In the genomic region with DNA sequence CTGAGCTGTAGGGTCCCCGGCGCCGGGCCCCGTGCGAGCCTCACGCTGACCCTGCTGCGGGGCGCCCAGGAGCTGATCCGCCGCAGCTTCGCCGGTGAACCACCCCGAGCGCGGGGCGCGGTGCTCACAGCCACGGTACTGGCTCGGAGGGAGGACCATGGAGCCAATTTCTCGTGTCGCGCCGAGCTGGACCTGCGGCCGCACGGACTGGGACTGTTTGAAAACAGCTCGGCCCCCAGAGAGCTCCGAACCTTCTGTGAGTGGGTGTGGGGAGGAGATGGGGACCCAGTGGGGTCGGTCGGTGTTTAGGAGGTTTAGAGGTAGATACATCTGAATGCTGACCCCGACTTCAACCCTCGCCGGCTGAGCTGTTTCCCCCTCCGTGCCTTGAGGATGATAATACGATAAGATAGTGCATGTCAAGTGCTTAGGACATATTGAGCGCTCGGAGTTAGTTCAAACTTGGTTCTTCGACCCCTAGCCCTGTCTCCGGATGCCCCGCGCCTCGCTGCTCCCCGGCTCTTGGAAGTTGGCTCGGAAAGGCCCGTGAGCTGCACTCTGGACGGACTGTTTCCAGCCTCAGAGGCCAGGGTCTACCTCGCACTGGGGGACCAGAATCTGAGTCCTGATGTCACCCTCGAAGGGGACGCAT, we compare ENCODE assay signal across 9 cellular contexts. TPM values are rescaled to one million over a fixed set of nuclear protein-coding genes. Genes with fewer than 3 reads are reported as not detected.
A peak's percentile ranks its signal among the peaks of the same experiment; 100 is the strongest.
DNase-seq lines count a peak whose midpoint lies in the region; ATAC-seq, FAIRE-seq and TF ChIP-seq lines count a peak whose summit lies in the region.
"Had no signal": no experiment of that assay in that cellular context is flagged by ENCODE, and none has a peak within 500 bp of the region (broad histone marks: within the 10 kb centered on the region; RNA-seq: fewer than 3 reads in every experiment).

No MANE protein-coding gene starts in this region.

- H3K4me3 Mint-ChIP-seq in naive thymus-derived CD4-positive, alpha-beta T cell: peak overlapping the region; percentile 70 to 87 (median 81)

- intact Hi-C loops in naive thymus-derived CD4-positive, alpha-beta T cell (cut with micrococcal nuclease): loop anchor here in 1 of 2 donors (5.0 kb wide), 1 partner anchor 221 kb away; no protein-coding TSS in a partner anchor

- POLR2A ChIA-PET in naive thymus-derived CD4-positive, alpha-beta T cell (lab: Charles Lee): interaction anchor here (0.6 to 5.3 kb wide), 2 partner anchors 12 to 21 kb away, joined by 6 to 28 read pairs; partner anchors contain the start of gene ICAM1

- H3K9me3 ChIP-seq in HUES64 (ENCODE audit: insufficient read depth, low read depth, low read length): no peaks in the 10 kb centered on the region
- H3K9me3 ChIP-seq in naive thymus-derived CD4-positive, alpha-beta T cell (ENCODE audit: control insufficient read depth in 2 of 3, low read length in 3 of 3): no peaks in the 10 kb centered on the region

- no peak for TF ChIP-seq CTCF in AG09309 (IDR thresholded peaks at IDR 0.05; ENCODE audit: control insufficient read depth, insufficient read depth, low read depth, low read length, missing control alignments)
- TF ChIP-seq CTCF in bronchial epithelial cell (IDR thresholded peaks at IDR 0.05; ENCODE audit: insufficient read depth, low read length, severe bottlenecking): no peak

- no peak overlapping the region for H3K9ac ChIP-seq in HUES64 (ENCODE audit: low read depth, low read length)

- peaks cover 43 to 79% (median 52%) of the 10 kb centered on the region in 5 donors for H3K27me3 Mint-ChIP-seq in naive thymus-derived CD4-positive, alpha-beta T cell

- H3K27ac ChIP-seq in HUES64 (ENCODE audit: low read depth, low read length): no peak overlapping the region
- no peak overlapping the region for H3K27ac ChIP-seq in naive thymus-derived CD4-positive, alpha-beta T cell (ENCODE audit: low read depth, low read length)

- H3K36me3 ChIP-seq in HUES64 (ENCODE audit: insufficient read depth, low read length) (no peaks in the 10 kb centered on the region), bronchial epithelial cell (ENCODE audit: control insufficient read depth, insufficient read depth, low read length) (peaks cover 14% of the 10 kb centered on the region)
- no peaks in the 10 kb centered on the region for H3K36me3 ChIP-seq in naive thymus-derived CD4-positive, alpha-beta T cell (ENCODE audit: control insufficient read depth in 2 of 3, insufficient read depth in 3 of 3, low read length in 3 of 3)

- FAIRE-seq in bronchial epithelial cell (lab: Jason Lieb, UNC): no peak

- 6% methylated on average over 49 of the region's 49 CpGs for WGBS in HUES64

- H3K27me3 ChIP-seq in HUES64 (ENCODE audit: insufficient read depth, low read length) (peaks cover 100% of the 10 kb centered on the region), bronchial epithelial cell (ENCODE audit: control insufficient read depth, insufficient read depth, low read length) (no peaks in the 10 kb centered on the region)
- H3K27me3 ChIP-seq in naive thymus-derived CD4-positive, alpha-beta T cell (ENCODE audit: control insufficient read depth in 2 of 2, insufficient read depth in 2 of 2, low read length in 2 of 2): peaks cover 8 to 58% of the 10 kb centered on the region in 2 donors

- CTCF ChIA-PET in naive thymus-derived CD4-positive, alpha-beta T cell (lab: Charles Lee): interaction anchor here (1.5 kb wide), 2 partner anchors 22 to 97 kb away, joined by 5 read pairs; no protein-coding TSS in a partner anchor

- ATAC-seq in naive thymus-derived CD4-positive, alpha-beta T cell: no peak
- ATAC-seq in GM21825 (IDR thresholded peaks at IDR 0.05; ENCODE audit: unreplicated experiment) (no peak), HG02870 (IDR thresholded peaks at IDR 0.05; ENCODE audit: unreplicated experiment) (no peak)

- no peak for DNase-seq in AG09309 (ENCODE audit: low read depth)
- no peak for DNase-seq in bronchial epithelial cell (ENCODE audit: low read depth)
- peak in 2 of 9 donors; percentile 23 to 29 for DNase-seq in naive thymus-derived CD4-positive, alpha-beta T cell
- no peak for DNase-seq in stimulated activated CD4-positive, alpha-beta T cell treated with anti-CD3 and anti-CD28 coated beads, Interleukin-4, amount 100 ng/mL, for 1 hour
- DNase-seq in NCI-H1930 (lab: John Stamatoyannopoulos, UW): no peak
- DNase-seq: midbrain had no signal

- H3K27ac Mint-ChIP-seq in naive thymus-derived CD4-positive, alpha-beta T cell: peak overlapping the region in 3 of 9 donors; percentile 34 to 80 (median 48)

- peaks cover 0 to 12% (median 0%) of the 10 kb centered on the region in 5 donors for H3K36me3 Mint-ChIP-seq in naive thymus-derived CD4-positive, alpha-beta T cell

- H3K9me3 Mint-ChIP-seq in naive thymus-derived CD4-positive, alpha-beta T cell: peaks cover 0 to 4% (median 0%) of the 10 kb centered on the region in 11 donors

- H3K4me1 ChIP-seq in HUES64 (ENCODE audit: insufficient read depth, low read length): no peaks in the 10 kb centered on the region; the same call in 1 of the 2 replicates
- peaks cover 62 to 73% of the 10 kb centered on the region in 2 donors for H3K4me1 ChIP-seq in naive thymus-derived CD4-positive, alpha-beta T cell (ENCODE audit: control insufficient read depth in 2 of 2, insufficient read depth in 2 of 2, low read length in 2 of 2)

- H3K4me3 ChIP-seq in AG09309 (ENCODE audit: control insufficient read depth, low read depth, low read length) (peak overlapping the region; percentile 59), HUES64 (ENCODE audit: low read length) (peak overlapping the region; percentile 54), bronchial epithelial cell (ENCODE audit: low read depth, low read length) (peak overlapping the region; percentile 67)
- peak overlapping the region; percentile 54 for H3K4me3 ChIP-seq in naive thymus-derived CD4-positive, alpha-beta T cell (ENCODE audit: low read length)

- H3K4me1 Mint-ChIP-seq in naive thymus-derived CD4-positive, alpha-beta T cell: peaks cover 44 to 75% (median 66%) of the 10 kb centered on the region in 7 donors

RNA-seq across cellular contexts. Expression of gene ICAM5, which starts 1.9 kb away (rescaled TPM):
- 0.45 TPM for polyA plus RNA-seq in HUES64 (2013, experiment 1 of 2)
- polyA plus RNA-seq in HUES64 (2013, experiment 2 of 2): 0.44 TPM
- 3.7 and 3.9 TPM in 2 replicates for total RNA-seq in bronchial epithelial cell
- total RNA-seq in naive thymus-derived CD4-positive, alpha-beta T cell: 1 to 10 TPM in 1 of 5 experiments, under 1 TPM in 2, not detected in 2; 0.46 to 2.4 (median 0.48) TPM
- polyA plus RNA-seq in naive thymus-derived CD4-positive, alpha-beta T cell: not detected

RNA-seq across cellular contexts. Expression of gene ICAM4, which starts 4.9 kb away (rescaled TPM):
- polyA plus RNA-seq in HUES64 (2013, experiment 1 of 2): 0.75 TPM
- 0.44 TPM for polyA plus RNA-seq in HUES64 (2013, experiment 2 of 2)
- 4.0 and 10.8 TPM in 2 replicates for total RNA-seq in bronchial epithelial cell
- total RNA-seq in naive thymus-derived CD4-positive, alpha-beta T cell: 1 to 10 TPM in 3 of 5 experiments, under 1 TPM in 2; 0.40 to 3.7 (median 1.2) TPM
- under 1 TPM; 0.52 to 0.55 TPM for polyA plus RNA-seq in naive thymus-derived CD4-positive, alpha-beta T cell

RNA-seq across cellular contexts. Expression of gene ZGLP1, which starts 17.9 kb away (rescaled TPM):
- polyA plus RNA-seq in HUES64 (2013, experiment 1 of 2): 2.5 TPM
- polyA plus RNA-seq in HUES64 (2013, experiment 2 of 2): 2.0 TPM
- 0.26 and 0.53 TPM in 2 replicates for total RNA-seq in bronchial epithelial cell
- 10 to 100 TPM in 1 of 5 experiments, 1 to 10 TPM in 4; 1.2 to 11.4 (median 6.2) TPM for total RNA-seq in naive thymus-derived CD4-positive, alpha-beta T cell
- under 1 TPM in 1 of 2 donors, not detected in 1; 0.22 TPM for polyA plus RNA-seq in naive thymus-derived CD4-positive, alpha-beta T cell

RNA-seq across cellular contexts. Expression of gene ICAM1, which starts 20.8 kb away (rescaled TPM):
- 2.7 TPM for polyA plus RNA-seq in HUES64 (2013, experiment 1 of 2)
- 5.2 TPM for polyA plus RNA-seq in HUES64 (2013, experiment 2 of 2)
- total RNA-seq in bronchial epithelial cell: 0.79 and 0.90 TPM in 2 replicates
- total RNA-seq in naive thymus-derived CD4-positive, alpha-beta T cell: 10 to 100 TPM in 3 of 5 experiments, 1 to 10 TPM in 2; 3.6 to 47.2 (median 16.3) TPM
- polyA plus RNA-seq in naive thymus-derived CD4-positive, alpha-beta T cell: 1 to 10 TPM; 1.2 to 3.9 TPM

RNA-seq across cellular contexts. Expression of gene FDX2, which starts 24.1 kb away (rescaled TPM):
- polyA plus RNA-seq in HUES64 (2013, experiment 1 of 2): 20.4 TPM
- 19.7 TPM for polyA plus RNA-seq in HUES64 (2013, experiment 2 of 2)
- total RNA-seq in bronchial epithelial cell: 21.8 and 24.2 TPM in 2 replicates
- total RNA-seq in naive thymus-derived CD4-positive, alpha-beta T cell: 10 to 100 TPM in 2 of 5 experiments, 1 to 10 TPM in 3; 5.7 to 10.5 (median 9.3) TPM
- polyA plus RNA-seq in naive thymus-derived CD4-positive, alpha-beta T cell: 10 to 100 TPM; 18.3 to 19.4 TPM
